Comparison of ENCODE assay signal across 12 cellular contexts in the genomic region with DNA sequence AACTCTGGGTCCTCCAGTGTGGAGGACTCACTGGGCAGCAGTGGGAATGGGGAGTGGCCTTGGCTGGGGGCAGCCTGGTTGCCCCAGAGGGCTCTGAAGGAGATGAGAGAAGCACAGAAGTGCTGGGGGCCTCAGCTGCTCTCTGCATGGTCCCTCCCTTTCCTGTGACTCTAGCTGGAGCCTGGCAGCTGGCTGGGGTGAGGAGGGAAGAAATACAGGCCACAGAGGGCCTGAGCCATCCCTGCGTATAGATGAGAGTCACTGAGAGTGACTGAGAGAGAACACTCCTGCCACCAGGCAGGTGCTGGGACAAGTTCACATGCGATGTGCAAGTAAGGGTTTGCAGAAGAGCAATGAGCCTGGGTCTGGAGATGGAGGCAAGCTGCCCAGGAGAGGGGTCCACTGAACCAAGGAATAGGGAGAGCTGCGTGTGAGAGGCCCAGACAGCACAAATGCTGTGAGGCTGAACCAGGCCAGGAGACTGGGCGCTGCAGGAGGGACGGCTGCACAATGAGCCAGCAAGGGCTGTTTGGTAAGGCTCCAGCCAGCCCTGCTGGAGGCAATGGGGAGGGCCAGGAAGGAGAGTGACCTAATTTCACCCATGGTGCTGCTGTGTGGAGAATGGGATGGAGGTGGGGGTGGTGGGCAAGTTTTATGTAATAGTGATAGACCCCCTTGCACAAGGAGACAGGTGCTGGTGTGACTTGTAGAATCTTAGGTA.
DNase-seq lines count a peak whose midpoint lies in the region; ATAC-seq and TF ChIP-seq lines count a peak whose summit lies in the region.
"Had no signal": no experiment of that assay in that cellular context is flagged by ENCODE, and none has a peak within 500 bp of the region (broad histone marks: within the 10 kb centered on the region; RNA-seq: fewer than 3 reads in every experiment).

No MANE protein-coding gene starts in this region.

- H3K36me3 Mint-ChIP-seq in chondrocyte (ENCODE audit: low read depth) (no peaks in the 10 kb centered on the region), type B pancreatic cell (no peaks in the 10 kb centered on the region)
- H3K36me3 Mint-ChIP-seq: memory B cell had no signal

- H3K4me3 Mint-ChIP-seq in chondrocyte (ENCODE audit: unreplicated experiment) (no peak overlapping the region), type B pancreatic cell (no peak overlapping the region)
- H3K4me3 Mint-ChIP-seq: memory B cell had no signal

- intact Hi-C loops in Right ventricle myocardium superior (cut with DNase I) = no loop called here
- intact Hi-C loops in cardiac septum (cut with DNase I) = no loop called here

- DNase-seq in Right ventricle myocardium superior = peak; percentile 64
- no peak for DNase-seq in cardiac septum (ENCODE audit: low spot score)
- DNase-seq in chondrocyte (ENCODE audit: low spot score) = no peak
- peak; percentile 41 for DNase-seq in midbrain (lab: John Stamatoyannopoulos, UW)
- DNase-seq in type B pancreatic cell (ENCODE audit: extremely low spot score, unreplicated experiment) = no peak
- no peak for DNase-seq in SW480 (ENCODE audit: low spot score)
- DNase-seq in NCI-H774 (lab: John Stamatoyannopoulos, UW) = no peak
- DNase-seq: activated CD4-positive, alpha-beta T cell treated with anti-CD3 and anti-CD28 coated beads, Interleukin-2, amount 50 U/mL, for 48 hours; DMS153; NCI-H1436 had no signal

- ATAC-seq in Right ventricle myocardium superior (ENCODE audit: poor library complexity) (peak; percentile 88), HG03135 (IDR thresholded peaks at IDR 0.05; ENCODE audit: unreplicated experiment) (no peak)

- H3K27ac Mint-ChIP-seq in chondrocyte (ENCODE audit: unreplicated experiment) (peak overlapping the region; percentile 37), type B pancreatic cell (peak overlapping the region; percentile 0)
- H3K27ac Mint-ChIP-seq: memory B cell had no signal

- TF ChIP-seq CTCF in chondrocyte (IDR thresholded peaks at IDR 0.05) (no peak), type B pancreatic cell (conservative IDR thresholded peaks at IDR 0.05) (no peak)

- H3K9me3 Mint-ChIP-seq in chondrocyte (ENCODE audit: low read depth) (no peaks in the 10 kb centered on the region), type B pancreatic cell (no peaks in the 10 kb centered on the region)
- H3K9me3 Mint-ChIP-seq: memory B cell had no signal

- H3K27me3 Mint-ChIP-seq in chondrocyte (ENCODE audit: low read depth) (no peaks in the 10 kb centered on the region), type B pancreatic cell (peaks cover 34% of the 10 kb centered on the region)
- H3K27me3 Mint-ChIP-seq: memory B cell had no signal

- H3K4me1 Mint-ChIP-seq in chondrocyte (ENCODE audit: low read depth) (peaks cover 30% of the 10 kb centered on the region), type B pancreatic cell (ENCODE audit: unreplicated experiment) (peaks cover 7% of the 10 kb centered on the region)
- H3K4me1 Mint-ChIP-seq: memory B cell had no signal

Comparison
In these comparisons a context has a peak if more than half of its experiments do, and no peak if none do; other contexts are left out.
1. DNase-seq: peak in Right ventricle myocardium superior (single experiment) and midbrain (single experiment); none in cardiac septum (single experiment), chondrocyte (single experiment), type B pancreatic cell (single experiment), SW480 (single experiment) and NCI-H774 (single experiment).